28 cellular contexts compared by ENCODE assay signal in genomic region chr16:8492690-8493089, GRCh38.
"Had no signal": no experiment of that assay in that cellular context is flagged by ENCODE, and none has a peak within 500 bp of the region (broad histone marks: within the 10 kb centered on the region; RNA-seq: fewer than 3 reads in every experiment).

No MANE protein-coding gene starts in this region.

- H3K36me3 ChIP-seq: colonic mucosa, esophagus muscularis mucosa, esophagus squamous epithelium, gastrocnemius medialis, gastroesophageal sphincter, heart left ventricle, heart right ventricle had no signal

- DNase-seq: colonic mucosa; cortex of kidney; dermis blood vessel endothelial cell; dorsolateral prefrontal cortex; effector CD4-positive, alpha-beta T cell; effector CD8-positive, alpha-beta T cell; effector memory CD4-positive, alpha-beta T cell; effector memory CD8-positive, alpha-beta T cell; endodermal cell; erythroblast; esophagus squamous epithelium; foreskin fibroblast; foreskin keratinocyte; foreskin melanocyte; gastrocnemius medialis; glutamatergic neuron; head of caudate nucleus; heart left ventricle; heart right ventricle had no signal

- H3K27ac ChIP-seq: colonic mucosa, coronary artery, dorsolateral prefrontal cortex, epithelial cell of prostate, esophagus muscularis mucosa, esophagus squamous epithelium, foreskin keratinocyte, gastrocnemius medialis, gastroesophageal sphincter, heart left ventricle, heart right ventricle had no signal

- H3K4me3 ChIP-seq: colonic mucosa, coronary artery, dorsolateral prefrontal cortex, esophagus muscularis mucosa, esophagus squamous epithelium, gastrocnemius medialis, gastroesophageal sphincter, heart left ventricle, heart right ventricle had no signal

- H3K4me1 ChIP-seq: colonic mucosa, esophagus muscularis mucosa, esophagus squamous epithelium, foreskin keratinocyte, gastrocnemius medialis, gastroesophageal sphincter, heart left ventricle, heart right ventricle had no signal

- ATAC-seq: effector memory CD8-positive, alpha-beta T cell; esophagus mucosa; foreskin keratinocyte; gastrocnemius medialis; gastroesophageal sphincter; heart left ventricle; heart right ventricle had no signal

- H3K9me3 ChIP-seq: colonic mucosa, esophagus muscularis mucosa, esophagus squamous epithelium, gastrocnemius medialis, gastroesophageal sphincter had no signal

- FAIRE-seq: colon, endometrium, endothelial cell of umbilical vein, frontal cortex had no signal

- H3K27me3 ChIP-seq: colonic mucosa, esophagus squamous epithelium, foreskin keratinocyte, gastrocnemius medialis had no signal
